ENCODE assay signal across 9 cellular contexts in genomic region chr12:68985174-68985573, GRCh38. TPM values are rescaled to one million over a fixed set of nuclear protein-coding genes. Genes with fewer than 3 reads are reported as not detected.
"Had no signal": no experiment of that assay in that cellular context is flagged by ENCODE, and none has a peak within 500 bp of the region (broad histone marks: within the 10 kb centered on the region; RNA-seq: fewer than 3 reads in every experiment).

No MANE protein-coding gene starts in this region.

- H3K4me3 ChIP-seq: HAP-1, K562 had no signal

- DNase-seq: GOT3, H7, HFFc6, IMR-90, KG1 had no signal

- H3K4me3 Mint-ChIP-seq: HFFc6 had no signal

- ATAC-seq: HCT116, K562 had no signal

- FAIRE-seq: K562 had no signal

- H3K27ac Mint-ChIP-seq: HFFc6 had no signal

- H3K36me3 ChIP-seq: HAP-1 had no signal

RNA-seq across cellular contexts. Expression of gene CPM, which starts 52.2 kb away (rescaled TPM):
- total RNA-seq: HT1080 had no signal
- polyA plus RNA-seq: K562 had no signal
